ENCODE assay signal across 18 cellular contexts in genomic region chr2:68418855-68419254, GRCh38. TPM values are rescaled to one million over a fixed set of nuclear protein-coding genes. Genes with fewer than 3 reads are reported as not detected.
A peak's percentile ranks its signal among the peaks of the same experiment; 100 is the strongest.
DNase-seq lines count a peak whose midpoint lies in the region; ATAC-seq and TF ChIP-seq lines count a peak whose summit lies in the region.
"Had no signal": no experiment of that assay in that cellular context is flagged by ENCODE, and none has a peak within 500 bp of the region (broad histone marks: within the 10 kb centered on the region; RNA-seq: fewer than 3 reads in every experiment).

No MANE protein-coding gene starts in this region.

- peaks cover 7% of the 10 kb centered on the region for H3K9me3 Mint-ChIP-seq in activated T-helper 1 cell treated with anti-CD3 and anti-CD28 coated beads, Interleukin-12 subunit alpha, Interleukin-12 subunit beta, Interleukin-2, Interleukin-4 antibody, amounts not matched to agents 30 ng/mL and 10 ng/mL and 1 ng/mL, durations not matched to agents 14 hours and 24 hours and 36 hours

- intact Hi-C loops in activated T-helper 1 cell treated with anti-CD3 and anti-CD28 coated beads, Interleukin-12 subunit alpha, Interleukin-12 subunit beta, Interleukin-2, Interleukin-4 antibody, amounts not matched to agents 30 ng/mL and 10 ng/mL and 1 ng/mL, durations not matched to agents 14 hours and 24 hours and 36 hours (cut with micrococcal nuclease): no loop called here
- intact Hi-C loops in body of pancreas (cut with DNase I): no loop called here

- H3K27me3 ChIP-seq in Loucy (ENCODE audit: insufficient read depth, low read length, poor library complexity, severe bottlenecking) (no peaks in the 10 kb centered on the region), body of pancreas (no peaks in the 10 kb centered on the region)

- 84 to 97% methylated on average over 3 of the region's 3 CpGs for WGBS in body of pancreas, 2 donors

- H3K4me1 ChIP-seq in Loucy (ENCODE audit: insufficient read depth, low read length, poor library complexity, severe bottlenecking): peaks cover 49% of the 10 kb centered on the region
- no peaks in the 10 kb centered on the region for H3K4me1 ChIP-seq in body of pancreas
- H3K4me1 ChIP-seq: Caco-2 had no signal

- H3K9me3 ChIP-seq in Loucy (ENCODE audit: insufficient read depth, low read depth, low read length) (no peaks in the 10 kb centered on the region), body of pancreas (no peaks in the 10 kb centered on the region)
- H3K9me3 ChIP-seq: Caco-2 had no signal

- H3K9ac ChIP-seq in Loucy (ENCODE audit: low read depth, low read length, poor library complexity, severe bottlenecking): peak overlapping the region; percentile 55

- peaks cover 33% of the 10 kb centered on the region for H3K4me1 Mint-ChIP-seq in activated T-helper 1 cell treated with anti-CD3 and anti-CD28 coated beads, Interleukin-12 subunit alpha, Interleukin-12 subunit beta, Interleukin-2, Interleukin-4 antibody, amounts not matched to agents 30 ng/mL and 10 ng/mL and 1 ng/mL, durations not matched to agents 14 hours and 24 hours and 36 hours (ENCODE audit: low read depth)

- H4K20me1 ChIP-seq in Loucy (ENCODE audit: insufficient read depth, low read length, poor library complexity, severe bottlenecking): no peaks in the 10 kb centered on the region

- no peak overlapping the region for H3K27ac ChIP-seq in body of pancreas

- no peaks in the 10 kb centered on the region for H3K79me2 ChIP-seq in Loucy (ENCODE audit: insufficient read depth, low read length)

- peak overlapping the region; percentile 35 for H2AFZ ChIP-seq in Loucy (ENCODE audit: low read length)

- peak; percentile 27; the same call in 1 of the 2 replicates for TF ChIP-seq CTCF in Loucy (conservative IDR thresholded peaks at IDR 0.05; ENCODE audit: low read length)
- no peak for TF ChIP-seq CTCF in body of pancreas (IDR thresholded peaks at IDR 0.05)

- H3K36me3 ChIP-seq in Loucy (ENCODE audit: insufficient read depth, low read length) (no peaks in the 10 kb centered on the region), body of pancreas (replicated peaks in 1 of 2; ENCODE audit: insufficient read depth in 1 of 2, low read depth in 2 of 2) (no peaks in the 10 kb centered on the region)

- DNase-seq in iPS DF 19.7 (ENCODE audit: low read depth, low spot score): peak; percentile 28
- no peak for DNase-seq in activated T-helper 1 cell treated with anti-CD3 and anti-CD28 coated beads, Interleukin-12 subunit alpha, Interleukin-12 subunit beta, Interleukin-2, Interleukin-4 antibody, amounts not matched to agents 30 ng/mL and 10 ng/mL and 1 ng/mL, durations not matched to agents 14 hours and 24 hours and 36 hours (ENCODE audit: low spot score)
- no peak for DNase-seq in body of pancreas
- no peak for DNase-seq in activated effector memory CD4-positive, alpha-beta T cell treated with Interleukin-2 at 50 U/mL for 16 hours
- no peak for DNase-seq in NCI-H2196 treated with DMSO at 0.1 percent for 48 hours (lab: John Stamatoyannopoulos, UW; ENCODE audit: unreplicated experiment)
- DNase-seq: activated CD8-positive, alpha-beta memory T cell treated with anti-CD3 and anti-CD28 coated beads, Interleukin-2, amount 50 U/mL, for 4 hours; Caco-2; hypothalamus; mammary epithelial cell; NCI-H1048; NCI-H2227 treated with DMSO at 0.1 percent for 48 hours; nucleus accumbens had no signal

- H3K36me3 Mint-ChIP-seq in activated T-helper 1 cell treated with anti-CD3 and anti-CD28 coated beads, Interleukin-12 subunit alpha, Interleukin-12 subunit beta, Interleukin-2, Interleukin-4 antibody, amounts not matched to agents 30 ng/mL and 10 ng/mL and 1 ng/mL, durations not matched to agents 14 hours and 24 hours and 36 hours (ENCODE audit: low read depth): peaks cover 3% of the 10 kb centered on the region

- peak; percentile 57 for ATAC-seq in GM19452 (IDR thresholded peaks at IDR 0.05; ENCODE audit: unreplicated experiment)
- no peak for ATAC-seq in body of pancreas
- ATAC-seq: esophagus mucosa, SK-N-SH treated with all-trans-retinoic acid at 6 μM for 48 hours had no signal

- peaks cover 4% of the 10 kb centered on the region for H3K27me3 Mint-ChIP-seq in activated T-helper 1 cell treated with anti-CD3 and anti-CD28 coated beads, Interleukin-12 subunit alpha, Interleukin-12 subunit beta, Interleukin-2, Interleukin-4 antibody, amounts not matched to agents 30 ng/mL and 10 ng/mL and 1 ng/mL, durations not matched to agents 14 hours and 24 hours and 36 hours (ENCODE audit: insufficient read depth)

- H3K4me3 ChIP-seq in Loucy (ENCODE audit: low read length, poor library complexity, severe bottlenecking): no peak overlapping the region
- H3K4me3 ChIP-seq in body of pancreas: no peak overlapping the region
- H3K4me3 ChIP-seq: skin epidermis had no signal

- no peaks in the 10 kb centered on the region for H3K9me2 ChIP-seq in Loucy (replicated peaks; ENCODE audit: low read depth, low read length)

- H3K27ac Mint-ChIP-seq in activated T-helper 1 cell treated with anti-CD3 and anti-CD28 coated beads, Interleukin-12 subunit alpha, Interleukin-12 subunit beta, Interleukin-2, Interleukin-4 antibody, amounts not matched to agents 30 ng/mL and 10 ng/mL and 1 ng/mL, durations not matched to agents 14 hours and 24 hours and 36 hours: no peak overlapping the region

- no peak overlapping the region for H3K4me3 Mint-ChIP-seq in activated T-helper 1 cell treated with anti-CD3 and anti-CD28 coated beads, Interleukin-12 subunit alpha, Interleukin-12 subunit beta, Interleukin-2, Interleukin-4 antibody, amounts not matched to agents 30 ng/mL and 10 ng/mL and 1 ng/mL, durations not matched to agents 14 hours and 24 hours and 36 hours

- H3K4me2 ChIP-seq in Loucy (ENCODE audit: low read depth, low read length, poor library complexity, severe bottlenecking): peak overlapping the region; percentile 41

- no peaks in the 10 kb centered on the region for H3F3A ChIP-seq in Loucy (ENCODE audit: low read depth)

- TF ChIP-seq POLR2A in body of pancreas (IDR thresholded peaks at IDR 0.05): no peak

RNA-seq across cellular contexts. Expression of gene FBXO48, which starts 48.2 kb away (rescaled TPM):
- total RNA-seq in activated T-helper 1 cell treated with anti-CD3 and anti-CD28 coated beads, Interleukin-12 subunit alpha, Interleukin-12 subunit beta, Interleukin-2, Interleukin-4 antibody, amounts not matched to agents 30 ng/mL and 10 ng/mL and 1 ng/mL, durations not matched to agents 14 hours and 24 hours and 36 hours: 1.3 and 1.4 TPM in 2 replicates
- 1 to 10 TPM in 1 of 2 donors, under 1 TPM in 1; 0.78 to 3.0 TPM for total RNA-seq in body of pancreas

RNA-seq across cellular contexts. Expression of gene APLF, which starts 48.5 kb away (rescaled TPM):
- 2.3 and 3.0 TPM in 2 replicates for total RNA-seq in activated T-helper 1 cell treated with anti-CD3 and anti-CD28 coated beads, Interleukin-12 subunit alpha, Interleukin-12 subunit beta, Interleukin-2, Interleukin-4 antibody, amounts not matched to agents 30 ng/mL and 10 ng/mL and 1 ng/mL, durations not matched to agents 14 hours and 24 hours and 36 hours
- 1 to 10 TPM; 3.9 to 4.0 TPM for total RNA-seq in body of pancreas

RNA-seq across cellular contexts. Expression of gene PLEK, which starts 53.8 kb away (rescaled TPM):
- total RNA-seq in activated T-helper 1 cell treated with anti-CD3 and anti-CD28 coated beads, Interleukin-12 subunit alpha, Interleukin-12 subunit beta, Interleukin-2, Interleukin-4 antibody, amounts not matched to agents 30 ng/mL and 10 ng/mL and 1 ng/mL, durations not matched to agents 14 hours and 24 hours and 36 hours: 3.2 TPM in 2 replicates
- 1 to 10 TPM; 1.8 to 3.0 TPM for total RNA-seq in body of pancreas
- total RNA-seq: Caco-2, chondrocyte had no signal
